In genomic region chr12:121711237-121711924, GRCh38 we compare ENCODE assay signal across 8 cellular contexts. TPM values are rescaled to one million over a fixed set of nuclear protein-coding genes. Genes with fewer than 3 reads are reported as not detected.
DNase-seq lines count a peak whose midpoint lies in the region; ATAC-seq and TF ChIP-seq lines count a peak whose summit lies in the region.
"Not testable (repeated sequence)": the region's sequence is repeated elsewhere in the genome, so short reads cannot be mapped to it uniquely, and the experiment has no call there.

No MANE protein-coding gene starts in this region.

- peak overlapping the region; percentile 72 for H3K9ac ChIP-seq in OCI-LY3 (ENCODE audit: low read length)

- H3K4me2 ChIP-seq in GM23338 (peak overlapping the region; percentile 84), OCI-LY3 (ENCODE audit: low read length) (peak overlapping the region; percentile 92)

- H3K4me1 ChIP-seq in GM23338 (ENCODE audit: insufficient read depth) (peaks cover 12% of the 10 kb centered on the region), OCI-LY3 (ENCODE audit: low read length) (peaks cover 41% of the 10 kb centered on the region), right atrium auricular region (peaks cover 0 to 24% of the 10 kb centered on the region in 2 donors), spleen (peaks cover 7 to 41% (median 24%) of the 10 kb centered on the region in 6 donors)

- H3K27ac Mint-ChIP-seq in GM23338: not testable (repeated sequence)
- H3K27ac Mint-ChIP-seq in naive B cell: peak overlapping the region in 5 of 6 donors; percentile 70 to 99 (median 96)

- TF ChIP-seq CTCF in 22Rv1 (IDR thresholded peaks at IDR 0.05); GM23338 (conservative IDR thresholded peaks at IDR 0.05; ENCODE audit: low read depth in 2 of 2); OCI-LY3 (IDR thresholded peaks at IDR 0.05; ENCODE audit: low read depth, low read length); coronary artery (IDR thresholded peaks at IDR 0.05); right atrium auricular region (IDR thresholded peaks at IDR 0.05); spleen (IDR thresholded peaks at IDR 0.05 in 8 of 11, conservative IDR thresholded peaks at IDR 0.05 in 3 of 11): not testable (repeated sequence)

- not testable (repeated sequence) for H3K9me2 ChIP-seq in GM23338 (ENCODE audit: insufficient read depth)

- H3K4me1 Mint-ChIP-seq in GM23338 (peaks cover 25% of the 10 kb centered on the region), naive B cell (peaks cover 16 to 43% (median 33%) of the 10 kb centered on the region in 3 donors)
- peaks cover 19% of the 10 kb centered on the region for H3K4me1 Mint-ChIP-seq in activated T-cell treated with anti-CD3 and anti-CD28 coated beads, Interleukin-2, amount 50 U/mL, for 4 hours (ENCODE audit: low read depth)

- H3K4me3 Mint-ChIP-seq in GM23338 (peak overlapping the region; percentile 90), naive B cell (peak overlapping the region; percentile 85 to 98 (median 96))
- H3K4me3 Mint-ChIP-seq in activated T-cell treated with anti-CD3 and anti-CD28 coated beads, Interleukin-2, amount 50 U/mL, for 4 hours: peak overlapping the region; percentile 95

- ATAC-seq in GM23338; activated T-cell treated with anti-CD3 and anti-CD28 coated beads, Interleukin-2, amount 50 U/mL, for 4 hours; naive B cell (ENCODE audit: low read depth in 2 of 2): not testable (repeated sequence)

- H3K36me3 Mint-ChIP-seq in GM23338 (ENCODE audit: low read depth): peaks cover 17% of the 10 kb centered on the region
- not testable (repeated sequence) for H3K36me3 Mint-ChIP-seq in activated T-cell treated with anti-CD3 and anti-CD28 coated beads, Interleukin-2, amount 50 U/mL, for 4 hours (ENCODE audit: insufficient read depth); naive B cell

- H2AFZ ChIP-seq in GM23338; OCI-LY3 (ENCODE audit: low read depth, low read length): not testable (repeated sequence)

- H4K20me1 ChIP-seq in GM23338 (replicated peaks; ENCODE audit: insufficient read depth): peaks cover 20% of the 10 kb centered on the region
- not testable (repeated sequence) for H4K20me1 ChIP-seq in OCI-LY3 (ENCODE audit: insufficient read depth, low read length)

- peak overlapping the region; percentile 78 for H3K4me3 ChIP-seq in GM23338
- peak overlapping the region; percentile 89 for H3K4me3 ChIP-seq in OCI-LY3 (ENCODE audit: low read length)
- H3K4me3 ChIP-seq in coronary artery: peak overlapping the region; percentile 99
- peak overlapping the region; percentile 56 to 91 for H3K4me3 ChIP-seq in right atrium auricular region
- H3K4me3 ChIP-seq in spleen: peak overlapping the region; percentile 83 to 99 (median 94)

- not testable (repeated sequence) for H3K27me3 ChIP-seq in GM23338 (ENCODE audit: insufficient read depth); OCI-LY3 (ENCODE audit: low read depth, low read length); right atrium auricular region; spleen (replicated peaks in 1 of 7)

- not testable (repeated sequence) for H3K36me3 ChIP-seq in GM23338 (ENCODE audit: insufficient read depth); OCI-LY3 (replicated peaks; ENCODE audit: low read depth, low read length); right atrium auricular region; spleen

- DNase-seq in GM23338 (ENCODE audit: low spot score); activated T-cell treated with anti-CD3 and anti-CD28 coated beads, Interleukin-2, amount 50 U/mL, for 4 hours; coronary artery (ENCODE audit: low spot score); right atrium auricular region (ENCODE audit: low spot score); naive B cell; spleen: not testable (repeated sequence)

- not testable (repeated sequence) for H3K9me3 ChIP-seq in OCI-LY3 (ENCODE audit: insufficient read depth, low read length); right atrium auricular region; spleen

- not testable (repeated sequence) for TF ChIP-seq POLR2A in spleen (IDR thresholded peaks at IDR 0.05)

- peaks cover 20% of the 10 kb centered on the region; the same call in 1 of the 2 replicates for H3F3A ChIP-seq in GM23338 (replicated peaks; ENCODE audit: low read depth)

- WGBS in spleen, 5 donors: 60 to 73% (median 62%) methylated on average over 20 of the region's 20 CpGs

- intact Hi-C loops in spleen (cut with DNase I; ENCODE audit: low total_unique reads): not testable (repeated sequence)

- H3K79me2 ChIP-seq in GM23338 (replicated peaks; ENCODE audit: insufficient read depth): peaks cover 36% of the 10 kb centered on the region
- H3K79me2 ChIP-seq in OCI-LY3 (ENCODE audit: low read length): peaks cover 27% of the 10 kb centered on the region

- H3K27ac ChIP-seq in 22Rv1 (peak overlapping the region; percentile 46), GM23338 (ENCODE audit: low read depth) (peak overlapping the region; percentile 84; the same call in 1 of the 2 replicates), coronary artery (peak overlapping the region; percentile 14 to 23), right atrium auricular region (peak overlapping the region; percentile 89 to 90), spleen (peak overlapping the region in 6 of 8 donors; percentile 72 to 93 (median 88))
- H3K27ac ChIP-seq in OCI-LY3 (ENCODE audit: low read length): not testable (repeated sequence)

- H3K9me3 Mint-ChIP-seq in GM23338; activated T-cell treated with anti-CD3 and anti-CD28 coated beads, Interleukin-2, amount 50 U/mL, for 4 hours; naive B cell: not testable (repeated sequence)

- H3K27me3 Mint-ChIP-seq in GM23338 (ENCODE audit: insufficient read depth, low read depth, poor library complexity): peaks cover 12% of the 10 kb centered on the region
- H3K27me3 Mint-ChIP-seq in activated T-cell treated with anti-CD3 and anti-CD28 coated beads, Interleukin-2, amount 50 U/mL, for 4 hours (ENCODE audit: low read depth); naive B cell: not testable (repeated sequence)

RNA-seq across cellular contexts. Expression of gene TMEM120B, which starts 1.2 kb away (rescaled TPM):
- total RNA-seq in GM23338 (2014; rRNA removed; shearing (Covaris generic)): 30.4 and 36.0 TPM in 2 replicates
- polyA plus RNA-seq in GM23338 (2016; fragmentation: Nextera tagmentation; extraction: Ambion mirVana): 11.2 and 15.0 TPM in 2 replicates
- 10 to 100 TPM; 14.2 to 19.1 (median 17.7) TPM for total RNA-seq in activated T-cell treated with anti-CD3 and anti-CD28 coated beads, Interleukin-2, amount 50 U/mL, for 4 hours
- total RNA-seq in right atrium auricular region: 1 to 10 TPM; 3.3 to 4.7 TPM
- 1 to 10 TPM in 4 of 6 donors, under 1 TPM in 2; 0.76 to 2.8 (median 1.4) TPM for polyA plus RNA-seq in naive B cell (ENCODE audit: low read depth in 6 of 6)
- total RNA-seq in spleen: 1 to 10 TPM; 3.5 to 8.9 (median 6.4) TPM
- polyA plus RNA-seq in spleen: 1 to 10 TPM; 2.9 to 5.0 (median 3.7) TPM

RNA-seq across cellular contexts. Expression of gene MORN3, which starts 41.9 kb away (rescaled TPM):
- total RNA-seq in GM23338 (2014; rRNA removed; shearing (Covaris generic)): 0.14 and 0.47 TPM in 2 replicates
- polyA plus RNA-seq in GM23338 (2016; fragmentation: Nextera tagmentation; extraction: Ambion mirVana) (0.36 and 1.5 TPM in 2 replicates), naive B cell (ENCODE audit: low read depth in 6 of 6) (under 1 TPM in 5 of 6 donors, not detected in 1; 0.17 to 0.72 (median 0.28) TPM), spleen (1 to 10 TPM in 1 of 3 donors, under 1 TPM in 2; 0.35 to 1.1 (median 0.51) TPM)
- total RNA-seq in activated T-cell treated with anti-CD3 and anti-CD28 coated beads, Interleukin-2, amount 50 U/mL, for 4 hours: 1 to 10 TPM in 2 of 3 donors, under 1 TPM in 1; 0.60 to 1.2 (median 1.2) TPM
- total RNA-seq in right atrium auricular region (under 1 TPM in 1 of 2 donors, not detected in 1; 0.35 TPM), spleen (1 to 10 TPM in 4 of 7 donors, under 1 TPM in 2, not detected in 1; 0.17 to 2.5 (median 1.5) TPM)
